ENCODE assay signal across 25 cellular contexts in genomic region chr12:102685841-102686240, GRCh38.
"Had no signal": no experiment of that assay in that cellular context is flagged by ENCODE, and none has a peak within 500 bp of the region (broad histone marks: within the 10 kb centered on the region; RNA-seq: fewer than 3 reads in every experiment).

No MANE protein-coding gene starts in this region.

- H3K27ac ChIP-seq: dorsolateral prefrontal cortex, foreskin keratinocyte, gastroesophageal sphincter, left lung, neural progenitor cell, prostate gland, suprapubic skin, transverse colon, upper lobe of right lung, uterus had no signal

- H3K4me2 ChIP-seq: neural progenitor cell had no signal

- H3K4me1 ChIP-seq: foreskin keratinocyte, gastroesophageal sphincter, left lung, prostate gland, suprapubic skin, transverse colon, upper lobe of right lung, uterus had no signal

- DNase-seq: cerebellar nuclear complex; dorsolateral prefrontal cortex; effector CD4-positive, alpha-beta T cell; foreskin keratinocyte; glutamatergic neuron; heart right ventricle; hippocampal formation; left cardiac atrium; left lung; naive thymus-derived CD4-positive, alpha-beta T cell; right cardiac atrium; small intestine; stimulated activated CD4-positive, alpha-beta T cell treated with anti-CD3 and anti-CD28 coated beads, Interleukin-15, amount 100 ng/mL, for 24 hours; stimulated activated CD4-positive, alpha-beta T cell treated with anti-CD3 and anti-CD28 coated beads, Interleukin-4, amount 100 ng/mL, for 1 hour; stimulated activated CD8-positive, alpha-beta memory T cell treated with anti-CD3 and anti-CD28 coated beads, Interleukin-4, amount 100 ng/mL, for 48 hours; stimulated activated naive CD4-positive, alpha-beta T cell; stimulated activated naive CD8-positive, alpha-beta T cell treated with anti-CD3 and anti-CD28 coated beads, Interleukin-15, amount 100 ng/mL, for 72 hours; transverse colon; upper lobe of right lung; uterus had no signal

- H3K9ac ChIP-seq: neural progenitor cell had no signal

- ATAC-seq: gastroesophageal sphincter; left lung; naive thymus-derived CD4-positive, alpha-beta T cell; right cardiac atrium; stimulated activated naive CD8-positive, alpha-beta T cell treated with anti-CD3 and anti-CD28 coated beads, Interleukin-15, amount 100 ng/mL, for 72 hours; upper lobe of right lung had no signal

- H3K27me3 ChIP-seq: foreskin keratinocyte, gastroesophageal sphincter, heart right ventricle, left lung, neural progenitor cell, suprapubic skin, transverse colon, upper lobe of right lung, uterus had no signal

- H3K9me3 ChIP-seq: gastroesophageal sphincter, heart right ventricle, left lung, prostate gland, suprapubic skin, transverse colon, upper lobe of right lung, uterus had no signal

- H3K36me3 ChIP-seq: gastroesophageal sphincter, heart right ventricle, left lung, neural progenitor cell, prostate gland, suprapubic skin, transverse colon, upper lobe of right lung, uterus had no signal

- H3K4me3 ChIP-seq: dorsolateral prefrontal cortex, gastroesophageal sphincter, heart right ventricle, left lung, lung, neural progenitor cell, prostate gland, suprapubic skin, transverse colon, upper lobe of right lung, uterus had no signal

- H2AFZ ChIP-seq: neural progenitor cell had no signal
